Comparison of ENCODE assay signal across 8 cellular contexts in genomic region chr3:183824761-183825379, GRCh38. TPM values are rescaled to one million over a fixed set of nuclear protein-coding genes. Genes with fewer than 3 reads are reported as not detected.
DNase-seq lines count a peak whose midpoint lies in the region; ATAC-seq and TF ChIP-seq lines count a peak whose summit lies in the region.

No MANE protein-coding gene starts in this region.

- in situ Hi-C loops in mammary epithelial cell (cut with MboI; ENCODE audit: low sequenced_read_pairs in 2 of 2) = no loop called here

- H3F3A ChIP-seq in PC-3 (ENCODE audit: low read length, unreplicated experiment) = peaks cover 6% of the 10 kb centered on the region

- peak overlapping the region; percentile 96 for H3K4me2 ChIP-seq in PC-3 (ENCODE audit: low read length)
- peak overlapping the region; percentile 90 for H3K4me2 ChIP-seq in mammary epithelial cell (ENCODE audit: insufficient read depth, low read depth, low read length)

- CTCF ChIA-PET in Caco-2 (lab: Charles Lee) (interaction anchor here (1.0 to 2.2 kb wide), 3 partner anchors 9 to 360 kb away, joined by 3 to 12 read pairs (median 3); partner anchors contain the start of gene PARL), PC-3 (lab: Charles Lee) (no interaction called here), mammary epithelial cell (lab: Charles Lee; ENCODE audit: low non-redundant PET) (no interaction called here)

- H3K9me3 ChIP-seq in Caco-2 (no peaks in the 10 kb centered on the region), PC-3 (ENCODE audit: low read length) (no peaks in the 10 kb centered on the region), mammary epithelial cell (replicated peaks; ENCODE audit: insufficient read depth, low read length) (no peaks in the 10 kb centered on the region)

- H3K4me3 ChIP-seq in Caco-2 (ENCODE audit: low read depth, low read length) = peak overlapping the region; percentile 52
- peak overlapping the region; percentile 92 for H3K4me3 ChIP-seq in PC-3 (ENCODE audit: low read length)
- peak overlapping the region; percentile 48 to 86 (median 80) for H3K4me3 ChIP-seq in mammary epithelial cell (replicated peaks in 1 of 3; ENCODE audit: insufficient read depth in 1 of 3, low read depth in 2 of 3, low read length in 3 of 3)
- H3K4me3 ChIP-seq in kidney epithelial cell (ENCODE audit: low read depth, low read length) = peak overlapping the region; percentile 55

- no peaks in the 10 kb centered on the region for H3K9me2 ChIP-seq in PC-3 (replicated peaks; ENCODE audit: low read length)

- peaks cover 20% of the 10 kb centered on the region for H3K36me3 Mint-ChIP-seq in Caco-2 (ENCODE audit: insufficient read depth, unreplicated experiment)

- intact Hi-C loops in Caco-2 (cut with micrococcal nuclease; ENCODE audit: unreplicated experiment) = loop anchor here (1.0 kb wide), 2 partner anchors 59 to 356 kb away; partner anchors contain the start of gene PARL
- intact Hi-C loops in PC-3 (cut with micrococcal nuclease) = loop anchor here (1.0 to 2.0 kb wide), 2 partner anchors 20 to 59 kb away; partner anchors contain the start of gene PARL
- intact Hi-C loops in mammary epithelial cell (cut with micrococcal nuclease) = loop anchor here (2.0 kb wide), 1 partner anchor 60 kb away; the partner anchor contains the start of gene PARL

- H3K4me3 Mint-ChIP-seq in Caco-2 (ENCODE audit: unreplicated experiment) = peak overlapping the region; percentile 83

- no peaks in the 10 kb centered on the region for H3K27me3 ChIP-seq in Caco-2 (replicated peaks; ENCODE audit: control insufficient read depth, insufficient read depth, low read length)
- no peaks in the 10 kb centered on the region for H3K27me3 ChIP-seq in PC-3 (ENCODE audit: low read length)
- H3K27me3 ChIP-seq in mammary epithelial cell (ENCODE audit: insufficient read depth, low read length) = no peaks in the 10 kb centered on the region
- no peaks in the 10 kb centered on the region for H3K27me3 ChIP-seq in kidney epithelial cell (ENCODE audit: control insufficient read depth, insufficient read depth, low read length)

- H3K27ac ChIP-seq in PC-3 (ENCODE audit: low read length) (no peak overlapping the region), mammary epithelial cell (ENCODE audit: insufficient read depth, low read depth, low read length) (no peak overlapping the region)

- no peaks in the 10 kb centered on the region for H4K20me1 ChIP-seq in PC-3 (ENCODE audit: low read length)
- H4K20me1 ChIP-seq in mammary epithelial cell (ENCODE audit: insufficient read depth, low read length) = no peaks in the 10 kb centered on the region

- peak in 1 of 2 experiments; percentile 41 for DNase-seq in Caco-2
- DNase-seq in PC-3 = peak; percentile 25
- no peak for DNase-seq in mammary epithelial cell
- DNase-seq in kidney epithelial cell (ENCODE audit: low read depth) = no peak
- DNase-seq in stimulated activated naive CD8-positive, alpha-beta T cell treated with anti-CD3 and anti-CD28 coated beads, Interleukin-15, Interleukin-2, amounts not matched to agents 100 U/mL and 50 U/mL, for 24 hours = peak; percentile 26

- WGBS in mammary epithelial cell (ENCODE audit: low coverage, missing lambda C conversion rate) = 2% methylated on average over 9 of the region's 74 CpGs

- peak overlapping the region; percentile 57 for H3K27ac Mint-ChIP-seq in Caco-2 (ENCODE audit: unreplicated experiment)

- H3K79me2 ChIP-seq in PC-3 (ENCODE audit: low read length) (no peaks in the 10 kb centered on the region), mammary epithelial cell (ENCODE audit: insufficient read depth, low read length) (no peaks in the 10 kb centered on the region)

- POLR2A ChIA-PET in Caco-2 (lab: Charles Lee) = interaction anchor here (1.0 kb wide), 1 partner anchor 60 kb away, joined by 3 read pairs; the partner anchor contains the start of gene PARL
- POLR2A ChIA-PET in PC-3 (lab: Charles Lee; ENCODE audit: unreplicated experiment) = interaction anchor here (0.6 kb wide), 1 partner anchor 190 kb away, joined by 7 read pairs; no protein-coding TSS in a partner anchor

- H3K9ac ChIP-seq in PC-3 (ENCODE audit: low read length) (peak overlapping the region; percentile 56; the same call in 1 of the 2 replicates), mammary epithelial cell (ENCODE audit: insufficient read depth, low read length) (peak overlapping the region; percentile 5)

- H3K9me3 Mint-ChIP-seq in Caco-2 (ENCODE audit: unreplicated experiment) = no peaks in the 10 kb centered on the region

- no peaks in the 10 kb centered on the region for H3K27me3 Mint-ChIP-seq in Caco-2 (ENCODE audit: insufficient read depth, unreplicated experiment)

- H2AFZ ChIP-seq in PC-3 (ENCODE audit: low read length) = peak overlapping the region; percentile 87
- H2AFZ ChIP-seq in mammary epithelial cell (ENCODE audit: low read depth, low read length) = peak overlapping the region; percentile 92

- H3K4me1 ChIP-seq in Caco-2 (peaks cover 8% of the 10 kb centered on the region), PC-3 (ENCODE audit: insufficient read depth, low read length) (peaks cover 8% of the 10 kb centered on the region), mammary epithelial cell (ENCODE audit: insufficient read depth, low read length) (peaks cover 28% of the 10 kb centered on the region)

- ATAC-seq in GM21390 (IDR thresholded peaks at IDR 0.05; ENCODE audit: unreplicated experiment) = peak; percentile 33
- peak; percentile 53 for ATAC-seq in PC-3
- peak; percentile 55 for ATAC-seq in stimulated activated naive CD8-positive, alpha-beta T cell treated with anti-CD3 and anti-CD28 coated beads, Interleukin-15, Interleukin-2, amounts not matched to agents 100 U/mL and 50 U/mL, for 24 hours
- no peak for ATAC-seq in HG03439 (IDR thresholded peaks at IDR 0.05; ENCODE audit: unreplicated experiment)
- ATAC-seq in GM18519 (IDR thresholded peaks at IDR 0.05; ENCODE audit: low FRiP score, unreplicated experiment) = no peak

- no peaks in the 10 kb centered on the region; the same call in 1 of the 2 replicates for H3K36me3 ChIP-seq in Caco-2 (ENCODE audit: control insufficient read depth, insufficient read depth, low read length)
- H3K36me3 ChIP-seq in PC-3 (ENCODE audit: low read depth, low read length) = 0 out of 2 replicates have a peak, but pooled peaks cover 5% of the 10 kb centered on the region
- H3K36me3 ChIP-seq in mammary epithelial cell (ENCODE audit: insufficient read depth, low read length) = no peaks in the 10 kb centered on the region
- H3K36me3 ChIP-seq in kidney epithelial cell (ENCODE audit: control insufficient read depth, insufficient read depth, low read length) = no peaks in the 10 kb centered on the region

- TF ChIP-seq CTCF in Caco-2 (IDR thresholded peaks at IDR 0.05; ENCODE audit: insufficient read depth in 1 of 2, low read depth in 1 of 2, low read length in 1 of 2, severe bottlenecking in 1 of 2, unreplicated experiment in 1 of 2) = no peak
- TF ChIP-seq CTCF in PC-3 (conservative IDR thresholded peaks at IDR 0.05; ENCODE audit: low read depth, low read length) = no peak
- no peak for TF ChIP-seq CTCF in mammary epithelial cell (conservative IDR thresholded peaks at IDR 0.05 in 1 of 2, IDR thresholded peaks at IDR 0.05 in 1 of 2; ENCODE audit: extremely low read depth in 1 of 2, insufficient read depth in 1 of 2, low read depth in 1 of 2, low read length in 2 of 2)
- TF ChIP-seq CTCF in kidney epithelial cell (IDR thresholded peaks at IDR 0.05; ENCODE audit: insufficient read depth, low read length, poor library complexity, severe bottlenecking) = no peak

- BruUV-seq in Caco-2 (replicated peaks; lab: Mats Ljungman, UMichigan) (no TSS peak), PC-3 (replicated peaks; lab: Mats Ljungman, UMichigan) (no TSS peak), mammary epithelial cell (replicated peaks; lab: Mats Ljungman, UMichigan) (no TSS peak)

- dilution Hi-C loops in mammary epithelial cell (cut with HindIII; ENCODE audit: low sequenced_read_pairs) = no loop called here

- peaks cover 8% of the 10 kb centered on the region for H3K4me1 Mint-ChIP-seq in Caco-2 (ENCODE audit: low read depth, unreplicated experiment)

RNA-seq across cellular contexts. Expression of gene MAP6D1, which starts 0.5 kb away (rescaled TPM):
- total RNA-seq in Caco-2 (2022) (2.9 and 5.1 TPM in 2 replicates), PC-3 (2014; rRNA removed) (12.4 and 12.6 TPM in 2 replicates), mammary epithelial cell (1 to 10 TPM; 1.1 to 4.0 TPM), kidney epithelial cell (3.3 and 3.4 TPM in 2 replicates)
- 4.0 TPM for polyA plus RNA-seq in mammary epithelial cell
- polyA minus RNA-seq in mammary epithelial cell = 4.5 TPM

RNA-seq across cellular contexts. Expression of gene PARL, which starts 59.8 kb away (rescaled TPM):
- total RNA-seq in Caco-2 (2022) (91.3 and 97.0 TPM in 2 replicates), PC-3 (2014; rRNA removed) (66.3 and 69.2 TPM in 2 replicates), mammary epithelial cell (10 to 100 TPM; 33.0 to 70.4 TPM), kidney epithelial cell (38.5 and 45.3 TPM in 2 replicates)
- 39.6 TPM for polyA plus RNA-seq in mammary epithelial cell
- 31.3 TPM for polyA minus RNA-seq in mammary epithelial cell

Comparison
In these comparisons a context has a peak if more than half of its experiments do, and no peak if none do; other contexts are left out.
1. DNase-seq: peak in PC-3 (single experiment) and stimulated activated naive CD8-positive, alpha-beta T cell treated with anti-CD3 and anti-CD28 coated beads, Interleukin-15, Interleukin-2, amounts not matched to agents 100 U/mL and 50 U/mL, for 24 hours (single experiment); none in mammary epithelial cell (single experiment) and kidney epithelial cell (single experiment).
2. ATAC-seq: peak in GM21390 (single experiment), PC-3 (single experiment) and stimulated activated naive CD8-positive, alpha-beta T cell treated with anti-CD3 and anti-CD28 coated beads, Interleukin-15, Interleukin-2, amounts not matched to agents 100 U/mL and 50 U/mL, for 24 hours (single experiment); none in HG03439 (single experiment) and GM18519 (single experiment).
3. Peak in every context shown above with its lines, with median percentiles within 50 percentile points of each other: H3K4me3 ChIP-seq.